10 cellular contexts compared by ENCODE assay signal in the genomic region with DNA sequence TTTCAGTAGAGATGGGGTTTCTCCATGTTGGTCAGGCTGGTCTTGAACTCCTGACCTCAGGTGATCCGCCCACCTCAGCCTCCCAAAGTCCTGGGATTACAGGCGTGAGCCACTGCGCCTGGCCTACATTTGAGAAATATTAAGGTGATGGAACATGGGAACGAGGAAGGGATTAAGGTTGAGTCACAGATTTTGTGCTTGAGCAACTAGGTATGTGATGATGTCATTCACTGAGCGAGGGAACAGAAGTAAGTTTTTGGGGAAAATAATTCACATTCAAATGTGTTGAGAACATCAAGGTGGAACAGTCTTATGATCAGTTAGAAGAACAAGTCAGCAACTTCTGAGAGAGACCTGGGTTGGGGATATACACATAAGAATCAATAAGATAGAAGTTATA. TPM values are rescaled to one million over a fixed set of nuclear protein-coding genes. Genes with fewer than 3 reads are reported as not detected.
DNase-seq lines count a peak whose midpoint lies in the region; ATAC-seq and TF ChIP-seq lines count a peak whose summit lies in the region.
"Not testable (repeated sequence)": the region's sequence is repeated elsewhere in the genome, so short reads cannot be mapped to it uniquely, and the experiment has no call there.
"Had no signal": no experiment of that assay in that cellular context is flagged by ENCODE, and none has a peak within 500 bp of the region (broad histone marks: within the 10 kb centered on the region; RNA-seq: fewer than 3 reads in every experiment).

No MANE protein-coding gene starts in this region.

- peaks cover 24% of the 10 kb centered on the region for H3K4me1 ChIP-seq in Loucy (ENCODE audit: insufficient read depth, low read length, poor library complexity, severe bottlenecking)
- H3K4me1 ChIP-seq in RWPE2 (ENCODE audit: insufficient read depth, poor library complexity, severe bottlenecking); adipocyte (ENCODE audit: control insufficient read depth, insufficient read depth, low read length); foreskin keratinocyte: not testable (repeated sequence)

- H3K27me3 ChIP-seq in Loucy (ENCODE audit: insufficient read depth, low read length, poor library complexity, severe bottlenecking); RWPE2 (ENCODE audit: insufficient read depth, poor library complexity, severe bottlenecking); adipocyte (replicated peaks; ENCODE audit: control insufficient read depth, insufficient read depth, low read length); foreskin keratinocyte: not testable (repeated sequence)

- not testable (repeated sequence) for H4K20me1 ChIP-seq in Loucy (ENCODE audit: insufficient read depth, low read length, poor library complexity, severe bottlenecking)

- peak; percentile 79 for ATAC-seq in RWPE2 (ENCODE audit: low read depth)
- peak; percentile 68 for ATAC-seq in foreskin keratinocyte

- H3K9me3 ChIP-seq in Loucy (ENCODE audit: insufficient read depth, low read depth, low read length); RWPE2 (ENCODE audit: severe bottlenecking); adipocyte (ENCODE audit: control insufficient read depth, low read length): not testable (repeated sequence)

- H2AFZ ChIP-seq in Loucy (ENCODE audit: low read length): peak overlapping the region; percentile 46; the same call in 1 of the 2 replicates

- not testable (repeated sequence) for H3K4me2 ChIP-seq in Loucy (ENCODE audit: low read depth, low read length, poor library complexity, severe bottlenecking)

- H3K9ac ChIP-seq in Loucy (ENCODE audit: low read depth, low read length, poor library complexity, severe bottlenecking): peak overlapping the region; percentile 30
- not testable (repeated sequence) for H3K9ac ChIP-seq in adipocyte (ENCODE audit: low read length)

- DNase-seq in AG10803 (ENCODE audit: low read depth): peak; percentile 25
- peak; percentile 49 for DNase-seq in HCEC 1CT
- DNase-seq in RWPE2 (ENCODE audit: low spot score): not testable (repeated sequence)
- peak; percentile 50 for DNase-seq in adipocyte (ENCODE audit: low read depth)
- peak; percentile 92 for DNase-seq in epithelial cell of esophagus (ENCODE audit: low read depth)
- DNase-seq in foreskin keratinocyte: peak; percentile 82 to 93
- DNase-seq in non-pigmented ciliary epithelial cell (ENCODE audit: low read depth): peak; percentile 44

- peak overlapping the region; percentile 52 for H3K27ac ChIP-seq in RWPE2 (ENCODE audit: poor library complexity, severe bottlenecking)
- peak overlapping the region; percentile 58 for H3K27ac ChIP-seq in foreskin keratinocyte

- not testable (repeated sequence) for TF ChIP-seq CTCF in AG10803 (conservative IDR thresholded peaks at IDR 0.05; ENCODE audit: low read length); Loucy (conservative IDR thresholded peaks at IDR 0.05; ENCODE audit: low read length); RWPE2 (IDR thresholded peaks at IDR 0.05; ENCODE audit: poor library complexity, severe bottlenecking); epithelial cell of esophagus (IDR thresholded peaks at IDR 0.05; ENCODE audit: insufficient read depth, low read depth, low read length, missing control alignments); foreskin keratinocyte (conservative IDR thresholded peaks at IDR 0.05)

- not testable (repeated sequence) for H3K9me2 ChIP-seq in Loucy (replicated peaks; ENCODE audit: low read depth, low read length)

- H3K36me3 ChIP-seq in Loucy (ENCODE audit: insufficient read depth, low read length); RWPE2 (ENCODE audit: low read depth); adipocyte (ENCODE audit: control insufficient read depth, insufficient read depth, low read length, severe bottlenecking): not testable (repeated sequence)

- H3K79me2 ChIP-seq in Loucy (ENCODE audit: insufficient read depth, low read length): not testable (repeated sequence)

- H3F3A ChIP-seq in Loucy (ENCODE audit: low read depth): not testable (repeated sequence)

- H3K4me3 ChIP-seq in AG10803 (ENCODE audit: low read length); Loucy (ENCODE audit: low read length, poor library complexity, severe bottlenecking); RWPE2 (ENCODE audit: severe bottlenecking); adipocyte (ENCODE audit: low read length); epithelial cell of esophagus (ENCODE audit: low read length): not testable (repeated sequence)

RNA-seq across cellular contexts. Expression of a gene that starts 6.8 kb away (rescaled TPM):
- not detected in 2 replicates for total RNA-seq in foreskin keratinocyte
- polyA plus RNA-seq in foreskin keratinocyte: not detected in 2 replicates
- total RNA-seq: A172, NCI-H460 had no signal
